In genomic region chr9:112074250-112075008, GRCh38 we compare ENCODE assay signal across 9 cellular contexts.
DNase-seq lines count a peak whose midpoint lies in the region; ATAC-seq, FAIRE-seq and TF ChIP-seq lines count a peak whose summit lies in the region.
"Had no signal": no experiment of that assay in that cellular context is flagged by ENCODE, and none has a peak within 500 bp of the region (broad histone marks: within the 10 kb centered on the region; RNA-seq: fewer than 3 reads in every experiment).

No MANE protein-coding gene starts in this region.

- DNase-seq in DMS153 (lab: John Stamatoyannopoulos, UW) (peak; percentile 30), HFF-Myc (ENCODE audit: extremely low read depth, low read depth) (peak; percentile 76), NCI-H69 (lab: John Stamatoyannopoulos, UW) (peak; percentile 66)
- peak; percentile 45 to 47 for DNase-seq in activated CD8-positive, alpha-beta memory T cell treated with anti-CD3 and anti-CD28 coated beads for 4 hours (ENCODE audit: low read depth in 2 of 2)
- peak; percentile 33 for DNase-seq in stimulated activated CD8-positive, alpha-beta memory T cell treated with anti-CD3 and anti-CD28 coated beads, Interleukin-7, amount 100 ng/mL, for 24 hours (ENCODE audit: low read depth)

- H3K36me3 ChIP-seq in muscle layer of duodenum (ENCODE audit: control insufficient read depth in 1 of 2, insufficient read depth in 2 of 2, low read length in 2 of 2), result no peaks in the 10 kb centered on the region

- no peaks in the 10 kb centered on the region for H3K9me3 ChIP-seq in muscle layer of duodenum (ENCODE audit: control insufficient read depth in 1 of 2, low read length in 2 of 2)

- H3K4me1 ChIP-seq in muscle layer of duodenum (ENCODE audit: control insufficient read depth in 1 of 2, insufficient read depth in 2 of 2, low read length in 2 of 2), result no peaks in the 10 kb centered on the region

- peak; percentile 94 for TF ChIP-seq CTCF in HFF-Myc (IDR thresholded peaks at IDR 0.05; ENCODE audit: low read depth, low read length, missing control alignments)

- ATAC-seq in GM19023 (IDR thresholded peaks at IDR 0.05; ENCODE audit: unreplicated experiment), result no peak

- H3K4me3 ChIP-seq in HFF-Myc (replicated peaks; ENCODE audit: low read depth, low read length) (no peak overlapping the region), muscle layer of duodenum (ENCODE audit: low read depth in 1 of 2, low read length in 2 of 2) (no peak overlapping the region)

- no peaks in the 10 kb centered on the region for H3K27me3 ChIP-seq in muscle layer of duodenum (ENCODE audit: low read depth, low read length)

- H3K27ac ChIP-seq in muscle layer of duodenum (ENCODE audit: low read length), result peak overlapping the region; percentile 83
- H3K27ac ChIP-seq: epithelial cell of prostate had no signal

- peak; percentile 85 for FAIRE-seq in endometrium (lab: Jason Lieb, UNC)
